24 cellular contexts compared by ENCODE assay signal in the genomic region with DNA sequence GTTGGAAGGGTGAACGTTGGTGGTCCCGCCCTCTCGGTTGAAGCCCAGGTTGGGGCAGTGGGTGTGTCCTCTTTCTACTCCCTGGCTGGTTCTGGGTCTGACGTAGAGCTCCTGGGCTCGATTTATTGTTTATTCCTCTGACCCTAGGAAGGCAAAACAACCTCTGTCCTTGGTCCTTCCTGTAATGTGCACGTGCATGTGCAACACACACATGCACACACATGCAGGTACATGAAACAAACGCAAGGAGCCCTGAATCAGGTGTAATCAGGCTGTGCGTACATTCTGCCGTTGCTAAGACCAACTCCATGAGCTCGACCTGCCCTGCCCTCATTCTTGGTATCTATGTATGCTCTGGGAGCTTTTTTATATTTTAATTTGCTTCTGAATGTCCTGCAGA.
"Had no signal": no experiment of that assay in that cellular context is flagged by ENCODE, and none has a peak within 500 bp of the region (broad histone marks: within the 10 kb centered on the region; RNA-seq: fewer than 3 reads in every experiment).

No MANE protein-coding gene starts in this region.

- ATAC-seq: esophagus mucosa, left lung, lower lobe of right lung, natural killer cell, right lobe of liver had no signal

- DNase-seq: activated CD4-positive, alpha-beta memory T cell treated with anti-CD3 and anti-CD28 coated beads for 36 hours; activated CD4-positive, alpha-beta T cell treated with anti-CD3 and anti-CD28 coated beads, Interleukin-2, amount 10 ng/mL, durations not matched to agents 24 days and 14 days; activated CD4-positive, CD25-positive, alpha-beta regulatory T cell treated with anti-CD3 and anti-CD28 coated beads, Interleukin-2, amount 50 U/mL, for 72 hours; activated CD8-positive, alpha-beta memory T cell treated with anti-CD3 and anti-CD28 coated beads, Interleukin-2, amount 50 U/mL, for 4 hours; activated effector memory CD4-positive, alpha-beta T cell treated with anti-CD3 and anti-CD28 coated beads, Interleukin-2, amount 50 U/mL, for 16 hours; activated naive CD4-positive, alpha-beta T cell treated with anti-CD3 and anti-CD28 coated beads for 36 hours; activated naive CD8-positive, alpha-beta T cell treated with anti-CD3 and anti-CD28 coated beads, Interleukin-2, amount 10 ng/mL, durations not matched to agents 7 days and 5 days; activated T-cell treated with anti-CD3 and anti-CD28 coated beads, Interleukin-2, amount 50 U/mL, for 1 hour; amniotic stem cell; caudate nucleus; foreskin fibroblast; left lung; lower lobe of right lung; mesenchymal stem cell; natural killer cell; right lobe of liver; stimulated activated CD4-positive, alpha-beta T cell treated with anti-CD3 and anti-CD28 coated beads, Interleukin-2, amount 100 ng/mL, for 48 hours; substantia nigra; uterus had no signal

- H3K27ac ChIP-seq: left lung, lower lobe of right lung, neutrophil, right lobe of liver, uterus had no signal

- H3K4me3 Mint-ChIP-seq: activated CD4-positive, alpha-beta memory T cell treated with anti-CD3 and anti-CD28 coated beads for 36 hours; activated CD4-positive, alpha-beta T cell treated with anti-CD3 and anti-CD28 coated beads, Interleukin-2, amount 10 ng/mL, durations not matched to agents 24 days and 14 days; activated naive CD4-positive, alpha-beta T cell treated with anti-CD3 and anti-CD28 coated beads for 36 hours; activated naive CD8-positive, alpha-beta T cell treated with anti-CD3 and anti-CD28 coated beads, Interleukin-2, amount 10 ng/mL, durations not matched to agents 7 days and 5 days; activated T-helper 1 cell treated with anti-CD3 and anti-CD28 coated beads, Interleukin-12 subunit alpha, Interleukin-12 subunit beta, Interleukin-2, Interleukin-4 antibody, amounts not matched to agents 30 ng/mL and 10 ng/mL and 1 ng/mL, durations not matched to agents 14 hours and 24 hours and 36 hours; natural killer cell; stimulated activated naive CD8-positive, alpha-beta T cell treated with anti-CD3 and anti-CD28 coated beads, Interleukin-15, Interleukin-2, amounts not matched to agents 100 ng/mL and 50 ng/mL, for 24 hours; type B pancreatic cell had no signal

- H3K4me1 ChIP-seq: uterus had no signal

- H3K27me3 ChIP-seq: left lung, neutrophil, right lobe of liver, uterus had no signal

- H3K9me3 Mint-ChIP-seq: activated CD4-positive, alpha-beta memory T cell treated with anti-CD3 and anti-CD28 coated beads for 36 hours; activated CD4-positive, alpha-beta T cell treated with anti-CD3 and anti-CD28 coated beads, Interleukin-2, amount 10 ng/mL, durations not matched to agents 24 days and 14 days; activated naive CD4-positive, alpha-beta T cell treated with anti-CD3 and anti-CD28 coated beads for 36 hours; activated naive CD8-positive, alpha-beta T cell treated with anti-CD3 and anti-CD28 coated beads, Interleukin-2, amount 10 ng/mL, durations not matched to agents 7 days and 5 days; activated T-helper 1 cell treated with anti-CD3 and anti-CD28 coated beads, Interleukin-12 subunit alpha, Interleukin-12 subunit beta, Interleukin-2, Interleukin-4 antibody, amounts not matched to agents 30 ng/mL and 10 ng/mL and 1 ng/mL, durations not matched to agents 14 hours and 24 hours and 36 hours; natural killer cell; stimulated activated naive CD8-positive, alpha-beta T cell treated with anti-CD3 and anti-CD28 coated beads, Interleukin-15, Interleukin-2, amounts not matched to agents 100 ng/mL and 50 ng/mL, for 24 hours; type B pancreatic cell had no signal

- H3K27ac Mint-ChIP-seq: activated CD4-positive, alpha-beta memory T cell treated with anti-CD3 and anti-CD28 coated beads for 36 hours; activated CD4-positive, alpha-beta T cell treated with anti-CD3 and anti-CD28 coated beads, Interleukin-2, amount 10 ng/mL, durations not matched to agents 24 days and 14 days; activated naive CD4-positive, alpha-beta T cell treated with anti-CD3 and anti-CD28 coated beads for 36 hours; activated naive CD8-positive, alpha-beta T cell treated with anti-CD3 and anti-CD28 coated beads, Interleukin-2, amount 10 ng/mL, durations not matched to agents 7 days and 5 days; activated T-helper 1 cell treated with anti-CD3 and anti-CD28 coated beads, Interleukin-12 subunit alpha, Interleukin-12 subunit beta, Interleukin-2, Interleukin-4 antibody, amounts not matched to agents 30 ng/mL and 10 ng/mL and 1 ng/mL, durations not matched to agents 14 hours and 24 hours and 36 hours; stimulated activated naive CD8-positive, alpha-beta T cell treated with anti-CD3 and anti-CD28 coated beads, Interleukin-15, Interleukin-2, amounts not matched to agents 100 ng/mL and 50 ng/mL, for 24 hours; type B pancreatic cell had no signal

- H3K9me3 ChIP-seq: left lung, lower lobe of right lung, neutrophil, right lobe of liver, uterus had no signal

- H3K27me3 Mint-ChIP-seq: activated CD4-positive, alpha-beta memory T cell treated with anti-CD3 and anti-CD28 coated beads for 36 hours; stimulated activated naive CD8-positive, alpha-beta T cell treated with anti-CD3 and anti-CD28 coated beads, Interleukin-15, Interleukin-2, amounts not matched to agents 100 ng/mL and 50 ng/mL, for 24 hours had no signal

- H3K36me3 Mint-ChIP-seq: activated CD4-positive, alpha-beta memory T cell treated with anti-CD3 and anti-CD28 coated beads for 36 hours; natural killer cell; type B pancreatic cell had no signal

- H3K4me3 ChIP-seq: left lung, lower lobe of right lung, right lobe of liver, uterus had no signal

- H3K36me3 ChIP-seq: neutrophil, uterus had no signal
